Comparison of ENCODE assay signal across 4 cellular contexts in genomic region chr6:164523060-164523459, GRCh38.
"Had no signal": no experiment of that assay in that cellular context is flagged by ENCODE, and none has a peak within 500 bp of the region (broad histone marks: within the 10 kb centered on the region; RNA-seq: fewer than 3 reads in every experiment).

No MANE protein-coding gene starts in this region.

- DNase-seq: IMR-90, KBM-7 had no signal

- H3K27ac ChIP-seq: HL-60 had no signal

- H3K4me3 ChIP-seq: K562 had no signal
